Comparison of ENCODE assay signal across 24 cellular contexts in genomic region chr3:13104511-13104910, GRCh38.
"Had no signal": no experiment of that assay in that cellular context is flagged by ENCODE, and none has a peak within 500 bp of the region (broad histone marks: within the 10 kb centered on the region; RNA-seq: fewer than 3 reads in every experiment).

No MANE protein-coding gene starts in this region.

- H3K27me3 ChIP-seq: heart left ventricle, transverse colon, uterus had no signal

- H3K9me3 ChIP-seq: gastroesophageal sphincter, heart left ventricle, transverse colon, uterus had no signal

- H3K27ac ChIP-seq: epithelial cell of prostate, gastroesophageal sphincter, heart left ventricle, parathyroid adenoma, transverse colon, uterus had no signal

- FAIRE-seq: bronchial epithelial cell, keratinocyte, small intestine, TTC549 had no signal

- H3K4me3 ChIP-seq: gastroesophageal sphincter, heart left ventricle, transverse colon, uterus had no signal

- H3K4me1 ChIP-seq: gastroesophageal sphincter, heart left ventricle, parathyroid adenoma, transverse colon, uterus had no signal

- H3K9ac ChIP-seq: parathyroid adenoma had no signal

- H3K36me3 ChIP-seq: gastroesophageal sphincter, heart left ventricle, transverse colon, uterus had no signal

- ATAC-seq: activated CD4-positive, alpha-beta T cell treated with anti-CD3 and anti-CD28 coated beads for 36 hours; activated T-cell treated with anti-CD3 and anti-CD28 coated beads, Interleukin-2, amount 50 U/mL, for 4 hours; gastroesophageal sphincter; heart left ventricle; left lobe of liver; sciatic nerve; stimulated activated naive B cell treated with anti-CD40 and anti-IgM and Interleukin-4, amounts not matched to agents 10 μg/mL and 1 μg/mL and 100 μg/mL, for 72 hours had no signal

- DNase-seq: activated B cell treated with CpG ODN at 0.5 μM for 24 hours; activated CD4-positive, alpha-beta T cell treated with anti-CD3 and anti-CD28 coated beads for 36 hours; activated CD4-positive, alpha-beta T cell treated with anti-CD3 and anti-CD28 coated beads, Interleukin-2, amount 50 U/mL, for 48 hours; activated CD8-positive, alpha-beta memory T cell treated with anti-CD3 and anti-CD28 coated beads, Interleukin-2, amount 50 U/mL, for 48 hours; activated naive CD4-positive, alpha-beta T cell treated with Interleukin-2 at 50 U/mL for 16 hours; activated naive CD8-positive, alpha-beta T cell treated with anti-CD3 and anti-CD28 coated beads for 36 hours; activated T-cell treated with anti-CD3 and anti-CD28 coated beads, Interleukin-2, amount 50 U/mL, for 4 hours; cerebellar nuclear complex; cortex of kidney; small intestine; stimulated activated CD4-positive, alpha-beta T cell treated with anti-CD3 and anti-CD28 coated beads, Interleukin-15, amount 100 ng/mL, for 24 hours; stimulated activated naive B cell treated with anti-CD40 and anti-IgM and Interleukin-4, amounts not matched to agents 10 μg/mL and 1 μg/mL and 100 μg/mL, for 72 hours; T-helper 1 cell; transverse colon; uterus had no signal
